Comparison of ENCODE assay signal across 18 cellular contexts in genomic region chr2:88810017-88810416, GRCh38.
DNase-seq lines count a peak whose midpoint lies in the region; ATAC-seq, FAIRE-seq and TF ChIP-seq lines count a peak whose summit lies in the region.
"Had no signal": no experiment of that assay in that cellular context is flagged by ENCODE, and none has a peak within 500 bp of the region (broad histone marks: within the 10 kb centered on the region; RNA-seq: fewer than 3 reads in every experiment).

No MANE protein-coding gene starts in this region.

- TF ChIP-seq CTCF in pancreas (IDR thresholded peaks at IDR 0.05): no peak

- 6 to 13% methylated on average over 2 of the region's 2 CpGs for WGBS in pancreas, 2 donors

- ATAC-seq in HG02642 (IDR thresholded peaks at IDR 0.05; ENCODE audit: poor library complexity, unreplicated experiment): peak; percentile 56
- ATAC-seq in pancreas: peak in 3 of 4 donors; percentile 16 to 67 (median 67)
- no peak for ATAC-seq in Right ventricle myocardium inferior
- ATAC-seq: A549; CD8-positive, alpha-beta T cell; left cardiac atrium had no signal

- no peak for FAIRE-seq in pancreas (lab: Jason Lieb, UNC)
- FAIRE-seq: A549, astrocyte had no signal

- H3K4me3 ChIP-seq in pancreas: no peak overlapping the region
- H3K4me3 ChIP-seq: A549 had no signal

- no peaks in the 10 kb centered on the region for H3K36me3 ChIP-seq in pancreas

- peak; percentile 19 for DNase-seq in NCI-H2107 treated with DMSO at 0.1 percent for 48 hours (lab: John Stamatoyannopoulos, UW; ENCODE audit: unreplicated experiment)
- DNase-seq in NCI-H2107 (lab: John Stamatoyannopoulos, UW): no peak
- DNase-seq in NCI-H146 (lab: John Stamatoyannopoulos, UW): peak; percentile 89
- DNase-seq in pancreas: no peak
- DNase-seq in Right ventricle myocardium inferior (ENCODE audit: missing footprints): no peak
- DNase-seq in NCI-H1048 (lab: John Stamatoyannopoulos, UW): no peak
- no peak for DNase-seq in germinal center (ENCODE audit: low spot score)
- DNase-seq: activated CD4-positive, alpha-beta memory T cell treated with anti-CD3 and anti-CD28 coated beads for 36 hours; activated effector memory CD4-positive, alpha-beta T cell treated with anti-CD3 and anti-CD28 coated beads, Interleukin-2, amount 50 U/mL, for 16 hours; CD8-positive, alpha-beta T cell; cortex of kidney; IMR-90; left cardiac atrium; NK-92 treated with Interleukin-12 subunit alpha and Interleukin-12 subunit beta, amount 100 ng/mL, for 24 hours; SIG-M5 had no signal

- H3K27me3 ChIP-seq in pancreas: no peaks in the 10 kb centered on the region

- no peak overlapping the region for H3K27ac ChIP-seq in pancreas
- H3K27ac ChIP-seq: A549 had no signal

- intact Hi-C loops in pancreas (cut with DNase I): no loop called here
- intact Hi-C loops in Right ventricle myocardium inferior (cut with DNase I): no loop called here

- no peaks in the 10 kb centered on the region for H3K4me1 ChIP-seq in pancreas
- H3K4me1 ChIP-seq: A549 had no signal

- H3K9me3 ChIP-seq in pancreas: no peaks in the 10 kb centered on the region
- H3K9me3 ChIP-seq: A549 had no signal

Comparison
In these comparisons a context has a peak if more than half of its experiments do, and no peak if none do; other contexts are left out.
1. DNase-seq: peak in NCI-H2107 treated with DMSO at 0.1 percent for 48 hours (single experiment) and NCI-H146 (single experiment); none in NCI-H2107 (single experiment), pancreas (0 of 6), Right ventricle myocardium inferior (single experiment), NCI-H1048 (single experiment) and germinal center (single experiment).